ENCODE assay signal across 1 cellular context in genomic region chr10:91652364-91652763, GRCh38.
A peak's percentile ranks its signal among the peaks of the same experiment; 100 is the strongest.
TF ChIP-seq lines count a peak whose summit lies in the region.

No MANE protein-coding gene starts in this region.

TF ChIP-seq in HCT116, 20 proteins besides CTCF, POLR2A, EP300 and RAD21 (continued from another document):
- TF ChIP-seq, protein P1, sequence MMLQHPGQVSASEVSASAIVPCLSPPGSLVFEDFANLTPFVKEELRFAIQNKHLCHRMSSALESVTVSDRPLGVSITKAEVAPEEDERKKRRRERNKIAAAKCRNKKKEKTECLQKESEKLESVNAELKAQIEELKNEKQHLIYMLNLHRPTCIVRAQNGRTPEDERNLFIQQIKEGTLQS (IDR thresholded peaks at IDR 0.05) = no peak
- TF ChIP-seq SIN3A (IDR thresholded peaks at IDR 0.05; ENCODE audit: low read depth) (peak; percentile 68), POLR2AphosphoS5 (IDR thresholded peaks at IDR 0.05; ENCODE audit: low read depth, low read length) (no peak; the same call in 1 of the 2 replicates), ELF1 (IDR thresholded peaks at IDR 0.05; ENCODE audit: borderline replicate concordance, low read depth) (no peak), EZH2 (IDR thresholded peaks at IDR 0.05) (no peak), ZFX (IDR thresholded peaks at IDR 0.05) (no peak), TCF7L2 (IDR thresholded peaks at IDR 0.05; ENCODE audit: borderline replicate concordance, extremely low read depth, insufficient read depth, insufficient read length) (peak; percentile 50), JUND (IDR thresholded peaks at IDR 0.05) (peak; percentile 89), YY1 (IDR thresholded peaks at IDR 0.05; ENCODE audit: extremely low read depth, insufficient replicate concordance, low read depth, low read length) (no peak), ZNF274 (IDR thresholded peaks at IDR 0.05; ENCODE audit: low read depth, low read length) (no peak), FOSL1 (IDR thresholded peaks at IDR 0.05; ENCODE audit: low read depth) (peak; percentile 83)
- TF ChIP-seq, protein P2, sequence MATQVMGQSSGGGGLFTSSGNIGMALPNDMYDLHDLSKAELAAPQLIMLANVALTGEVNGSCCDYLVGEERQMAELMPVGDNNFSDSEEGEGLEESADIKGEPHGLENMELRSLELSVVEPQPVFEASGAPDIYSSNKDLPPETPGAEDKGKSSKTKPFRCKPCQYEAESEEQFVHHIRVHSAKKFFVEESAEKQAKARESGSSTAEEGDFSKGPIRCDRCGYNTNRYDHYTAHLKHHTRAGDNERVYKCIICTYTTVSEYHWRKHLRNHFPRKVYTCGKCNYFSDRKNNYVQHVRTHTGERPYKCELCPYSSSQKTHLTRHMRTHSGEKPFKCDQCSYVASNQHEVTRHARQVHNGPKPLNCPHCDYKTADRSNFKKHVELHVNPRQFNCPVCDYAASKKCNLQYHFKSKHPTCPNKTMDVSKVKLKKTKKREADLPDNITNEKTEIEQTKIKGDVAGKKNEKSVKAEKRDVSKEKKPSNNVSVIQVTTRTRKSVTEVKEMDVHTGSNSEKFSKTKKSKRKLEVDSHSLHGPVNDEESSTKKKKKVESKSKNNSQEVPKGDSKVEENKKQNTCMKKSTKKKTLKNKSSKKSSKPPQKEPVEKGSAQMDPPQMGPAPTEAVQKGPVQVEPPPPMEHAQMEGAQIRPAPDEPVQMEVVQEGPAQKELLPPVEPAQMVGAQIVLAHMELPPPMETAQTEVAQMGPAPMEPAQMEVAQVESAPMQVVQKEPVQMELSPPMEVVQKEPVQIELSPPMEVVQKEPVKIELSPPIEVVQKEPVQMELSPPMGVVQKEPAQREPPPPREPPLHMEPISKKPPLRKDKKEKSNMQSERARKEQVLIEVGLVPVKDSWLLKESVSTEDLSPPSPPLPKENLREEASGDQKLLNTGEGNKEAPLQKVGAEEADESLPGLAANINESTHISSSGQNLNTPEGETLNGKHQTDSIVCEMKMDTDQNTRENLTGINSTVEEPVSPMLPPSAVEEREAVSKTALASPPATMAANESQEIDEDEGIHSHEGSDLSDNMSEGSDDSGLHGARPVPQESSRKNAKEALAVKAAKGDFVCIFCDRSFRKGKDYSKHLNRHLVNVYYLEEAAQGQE (IDR thresholded peaks at IDR 0.05; ENCODE audit: low read depth) = no peak
